8 cellular contexts compared by ENCODE assay signal in the genomic region with DNA sequence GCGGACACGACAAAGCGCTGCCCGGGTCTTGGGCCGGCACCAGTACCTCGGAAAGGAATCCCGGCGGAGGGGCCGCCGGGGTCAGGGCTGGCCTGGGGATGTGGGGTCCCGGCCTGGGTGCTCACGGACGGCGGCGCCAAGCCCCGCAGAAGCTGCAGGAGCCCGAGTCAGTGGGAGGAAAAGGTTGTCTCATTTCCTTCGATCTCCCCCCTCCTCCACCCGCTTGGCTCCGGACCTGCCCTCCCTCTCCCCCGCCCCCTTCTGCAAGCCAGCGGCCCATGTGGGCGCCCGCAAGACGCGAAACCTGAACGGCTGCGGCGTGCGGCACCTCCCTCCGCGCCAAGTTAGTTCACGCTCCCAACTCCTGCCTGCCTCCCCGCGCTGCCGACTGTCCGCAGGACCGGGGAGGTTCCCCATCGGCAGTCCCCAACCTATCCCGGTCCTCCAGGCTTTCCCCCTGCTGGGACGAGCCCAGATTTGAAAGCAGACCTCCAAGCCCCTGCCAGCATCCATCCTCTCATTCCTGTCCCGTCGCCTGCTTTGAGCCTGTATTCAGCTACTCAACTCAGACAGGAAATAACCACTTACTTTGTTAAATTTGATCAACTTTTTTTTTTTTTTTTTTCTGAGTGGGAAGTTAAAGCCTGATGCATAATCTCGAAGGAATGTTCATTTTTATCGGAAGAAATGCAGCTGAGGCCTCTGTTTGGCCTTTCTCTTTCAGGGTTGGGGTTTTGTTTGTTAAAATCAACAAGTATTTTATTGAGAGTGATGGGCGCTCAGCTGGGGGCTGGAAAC. TPM values are rescaled to one million over a fixed set of nuclear protein-coding genes. Genes with fewer than 3 reads are reported as not detected.
DNase-seq lines count a peak whose midpoint lies in the region; ATAC-seq, FAIRE-seq and TF ChIP-seq lines count a peak whose summit lies in the region.

A gene with protein sequence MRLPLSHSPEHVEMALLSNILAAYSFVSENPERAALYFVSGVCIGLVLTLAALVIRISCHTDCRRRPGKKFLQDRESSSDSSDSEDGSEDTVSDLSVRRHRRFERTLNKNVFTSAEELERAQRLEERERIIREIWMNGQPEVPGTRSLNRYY (minus strand): TSS at position 172 of the 798 bp plus-strand sequence. CDS start 42,799 bp downstream, outside the sequence.

- no peaks in the 10 kb centered on the region for H3K36me3 Mint-ChIP-seq in stimulated activated memory B cell treated with anti-CD40 and anti-IgM and Interleukin-4, amounts not matched to agents 10 μg/mL and 1 μg/mL and 100 μg/mL, for 72 hours

- TF ChIP-seq CTCF in AG09319 (IDR thresholded peaks at IDR 0.05; ENCODE audit: low read depth, low read length) (no peak), bronchial epithelial cell (IDR thresholded peaks at IDR 0.05; ENCODE audit: insufficient read depth, low read length, severe bottlenecking) (no peak)

- H3K27me3 Mint-ChIP-seq in stimulated activated memory B cell treated with anti-CD40 and anti-IgM and Interleukin-4, amounts not matched to agents 10 μg/mL and 1 μg/mL and 100 μg/mL, for 72 hours = peaks cover 49% of the 10 kb centered on the region

- peak; percentile 51 for ATAC-seq in GM18909 (IDR thresholded peaks at IDR 0.05; ENCODE audit: poor library complexity, unreplicated experiment)
- ATAC-seq in stimulated activated memory B cell treated with anti-CD40 and anti-IgM and Interleukin-4, amounts not matched to agents 10 μg/mL and 1 μg/mL and 100 μg/mL, for 72 hours = peak; percentile 43
- no peak for ATAC-seq in HG03565 (IDR thresholded peaks at IDR 0.05; ENCODE audit: unreplicated experiment)
- no peak for ATAC-seq in GM19023 (IDR thresholded peaks at IDR 0.05; ENCODE audit: unreplicated experiment)

- H3K36me3 ChIP-seq in bronchial epithelial cell (ENCODE audit: control insufficient read depth, insufficient read depth, low read length) = no peaks in the 10 kb centered on the region

- H3K27me3 ChIP-seq in bronchial epithelial cell (ENCODE audit: control insufficient read depth, insufficient read depth, low read length) = no peaks in the 10 kb centered on the region

- no peak for FAIRE-seq in bronchial epithelial cell (lab: Jason Lieb, UNC)

- no peaks in the 10 kb centered on the region for H3K9me3 Mint-ChIP-seq in stimulated activated memory B cell treated with anti-CD40 and anti-IgM and Interleukin-4, amounts not matched to agents 10 μg/mL and 1 μg/mL and 100 μg/mL, for 72 hours

- peaks cover 14% of the 10 kb centered on the region for H3K4me1 Mint-ChIP-seq in stimulated activated memory B cell treated with anti-CD40 and anti-IgM and Interleukin-4, amounts not matched to agents 10 μg/mL and 1 μg/mL and 100 μg/mL, for 72 hours

- peak; percentile 54 for DNase-seq in AG09319 (ENCODE audit: extremely low read depth, low read depth)
- peak; percentile 21 for DNase-seq in NCI-H510A (lab: John Stamatoyannopoulos, UW)
- DNase-seq in bronchial epithelial cell (ENCODE audit: low read depth) = peak; percentile 63
- DNase-seq in islet precursor cell = peak; percentile 89

- peak within 1 kb of the TSS; percentile 83 for H3K4me3 Mint-ChIP-seq in stimulated activated memory B cell treated with anti-CD40 and anti-IgM and Interleukin-4, amounts not matched to agents 10 μg/mL and 1 μg/mL and 100 μg/mL, for 72 hours

- H3K4me3 ChIP-seq in bronchial epithelial cell (ENCODE audit: low read depth, low read length) = peak within 1 kb of the TSS; percentile 56

- no peak within 1 kb of the TSS for H3K27ac Mint-ChIP-seq in stimulated activated memory B cell treated with anti-CD40 and anti-IgM and Interleukin-4, amounts not matched to agents 10 μg/mL and 1 μg/mL and 100 μg/mL, for 72 hours

RNA-seq across cellular contexts. Expression of the gene that starts here (rescaled TPM):
- 4.6 and 5.8 TPM in 2 replicates for total RNA-seq in bronchial epithelial cell

Comparison
In these comparisons a context has a peak if more than half of its experiments do, and no peak if none do; other contexts are left out.
1. DNase-seq: peak in every context shown above with its lines; median percentile 89 in islet precursor cell; 63 in bronchial epithelial cell; 54 in AG09319; 21 in NCI-H510A.
2. ATAC-seq: peak in GM18909 (single experiment) and stimulated activated memory B cell treated with anti-CD40 and anti-IgM and Interleukin-4, amounts not matched to agents 10 μg/mL and 1 μg/mL and 100 μg/mL, for 72 hours (single experiment); none in HG03565 (single experiment) and GM19023 (single experiment).